Comparison of ENCODE assay signal across 1 cellular context in genomic region chr5:114782869-114783268, GRCh38.
TF ChIP-seq lines count a peak whose summit lies in the region.

No MANE protein-coding gene starts in this region.

TF ChIP-seq in SK-N-SH, 30 proteins besides CTCF, POLR2A, EP300 and RAD21 (continued from another document):
- TF ChIP-seq REST (IDR thresholded peaks at IDR 0.05; ENCODE audit: low read depth, low read length), result no peak
